ENCODE assay signal across 9 cellular contexts in the genomic region with DNA sequence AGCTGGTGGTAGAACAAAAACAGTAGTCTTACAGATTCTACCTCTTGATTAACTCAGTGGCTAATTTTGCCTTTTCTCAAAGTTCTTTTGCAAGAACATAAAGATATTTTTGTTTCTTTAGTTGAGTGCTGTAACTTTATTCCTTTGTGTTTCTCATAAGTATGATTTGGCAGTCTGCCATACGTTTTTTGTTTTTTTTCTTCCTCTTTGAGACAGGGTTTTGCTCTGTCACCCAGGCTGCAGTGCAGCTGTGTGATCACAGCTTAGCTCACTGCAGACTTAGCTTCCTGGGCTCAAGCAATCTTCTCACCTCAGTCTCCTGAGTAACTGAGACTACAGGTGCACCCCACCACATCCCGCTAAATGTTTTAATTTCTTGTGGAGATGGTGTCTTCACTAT. TPM values are rescaled to one million over a fixed set of nuclear protein-coding genes. Genes with fewer than 3 reads are reported as not detected.
DNase-seq lines count a peak whose midpoint lies in the region; ATAC-seq and TF ChIP-seq lines count a peak whose summit lies in the region.
"Had no signal": no experiment of that assay in that cellular context is flagged by ENCODE, and none has a peak within 500 bp of the region (broad histone marks: within the 10 kb centered on the region; RNA-seq: fewer than 3 reads in every experiment).

No MANE protein-coding gene starts in this region.

- H3K27me3 ChIP-seq in MM.1S (replicated peaks; ENCODE audit: insufficient read depth, low read length), result no peaks in the 10 kb centered on the region
- no peaks in the 10 kb centered on the region for H3K27me3 ChIP-seq in esophagus muscularis mucosa

- peaks cover 6% of the 10 kb centered on the region for H3K27me3 Mint-ChIP-seq in memory B cell

- H3K4me2 ChIP-seq in MM.1S (ENCODE audit: low read depth, low read length), result no peak overlapping the region

- H4K20me1 ChIP-seq in MM.1S (ENCODE audit: insufficient read depth, low read length), result no peaks in the 10 kb centered on the region

- TF ChIP-seq EP300 in esophagus muscularis mucosa (IDR thresholded peaks at IDR 0.05), result no peak

- H3K9me3 Mint-ChIP-seq in memory B cell, result no peaks in the 10 kb centered on the region

- H3K9me3 ChIP-seq in MM.1S (replicated peaks; ENCODE audit: insufficient read depth, low read length) (no peaks in the 10 kb centered on the region), esophagus muscularis mucosa (no peaks in the 10 kb centered on the region)

- no peaks in the 10 kb centered on the region for H3F3A ChIP-seq in MM.1S (ENCODE audit: insufficient read depth, low read length)

- no peaks in the 10 kb centered on the region for H3K4me1 Mint-ChIP-seq in memory B cell

- 45% methylated on average over 2 of the region's 2 CpGs for WGBS in esophagus muscularis mucosa

- in situ Hi-C loops in astrocyte of the cerebellum (cut with HindIII; ENCODE audit: low sequenced_read_pairs), result no loop called here
- in situ Hi-C loops in GM13976 (cut with MboI; ENCODE audit: low sequenced_read_pairs, unreplicated experiment), result no loop called here

- H3K4me3 ChIP-seq in MM.1S (ENCODE audit: low read length), result no peak overlapping the region
- no peak overlapping the region for H3K4me3 ChIP-seq in astrocyte of the cerebellum (ENCODE audit: low read depth, low read length)
- H3K4me3 ChIP-seq in esophagus muscularis mucosa, result no peak overlapping the region

- no peaks in the 10 kb centered on the region for H3K36me3 Mint-ChIP-seq in memory B cell

- H3K4me1 ChIP-seq in MM.1S (ENCODE audit: low read length) (no peaks in the 10 kb centered on the region), esophagus muscularis mucosa (peaks cover 0 to 6% (median 0%) of the 10 kb centered on the region in 4 donors)

- H2AFZ ChIP-seq in MM.1S (ENCODE audit: low read length), result no peak overlapping the region

- intact Hi-C loops in esophagus muscularis mucosa (cut with DNase I), result no loop called here

- no peaks in the 10 kb centered on the region for H3K9me2 ChIP-seq in MM.1S (replicated peaks; ENCODE audit: insufficient read depth, low read length)

- H3K36me3 ChIP-seq in MM.1S (replicated peaks; ENCODE audit: insufficient read depth, low read length), result no peaks in the 10 kb centered on the region
- peaks cover 0 to 3% (median 2%) of the 10 kb centered on the region in 4 donors for H3K36me3 ChIP-seq in esophagus muscularis mucosa

- H3K4me3 Mint-ChIP-seq in memory B cell, result no peak overlapping the region

- H3K27ac Mint-ChIP-seq in memory B cell, result no peak overlapping the region

- TF ChIP-seq CTCF in MM.1S (IDR thresholded peaks at IDR 0.05; ENCODE audit: low read length) (no peak), astrocyte of the cerebellum (IDR thresholded peaks at IDR 0.05; ENCODE audit: low read depth, low read length, missing control alignments) (no peak), esophagus muscularis mucosa (IDR thresholded peaks at IDR 0.05) (no peak), GM13976 (IDR thresholded peaks at IDR 0.05; ENCODE audit: borderline replicate concordance, control extremely low read depth, extremely low read depth, insufficient read depth, missing control alignments) (no peak)

- no peaks in the 10 kb centered on the region for H3K79me2 ChIP-seq in MM.1S (ENCODE audit: low read length)

- no peak overlapping the region for H3K9ac ChIP-seq in MM.1S (ENCODE audit: low read length)

- no peak for TF ChIP-seq POLR2A in esophagus muscularis mucosa (IDR thresholded peaks at IDR 0.05; ENCODE audit: low read depth)

- peak; percentile 25 for DNase-seq in DMS79 (lab: John Stamatoyannopoulos, UW)
- DNase-seq in MM.1S, result peak; percentile 41
- peak; percentile 48 for DNase-seq in astrocyte of the cerebellum (ENCODE audit: low read depth)
- no peak for DNase-seq in memory B cell (ENCODE audit: low spot score in 2 of 2)
- no peak for DNase-seq in esophagus muscularis mucosa (ENCODE audit: extremely low spot score)
- DNase-seq in GM13976 (ENCODE audit: low spot score), result no peak
- no peak for DNase-seq in activated gamma-delta T cell (lab: John Stamatoyannopoulos, UW)
- DNase-seq: NK-92 treated with Interleukin-12 subunit alpha and Interleukin-12 subunit beta, amount 100 ng/mL, for 24 hours had no signal

- H3K27ac ChIP-seq in MM.1S (ENCODE audit: low read length) (no peak overlapping the region), esophagus muscularis mucosa (replicated peaks in 1 of 4) (no peak overlapping the region)

- ATAC-seq in memory B cell (ENCODE audit: low read depth), result peak; percentile 29
- ATAC-seq in GM18498 (IDR thresholded peaks at IDR 0.05; ENCODE audit: unreplicated experiment), result no peak

RNA-seq across cellular contexts. Expression of a gene that starts 22.4 kb away (rescaled TPM):
- 10 to 100 TPM in 1 of 4 donors, 1 to 10 TPM in 3; 2.1 to 11.3 (median 5.2) TPM for total RNA-seq in esophagus muscularis mucosa

Comparison
In these comparisons a context has a peak if more than half of its experiments do, and no peak if none do; other contexts are left out.
1. DNase-seq: peak in DMS79 (single experiment), MM.1S (single experiment) and astrocyte of the cerebellum (single experiment); none in memory B cell (0 of 2), esophagus muscularis mucosa (single experiment), GM13976 (single experiment) and activated gamma-delta T cell (single experiment).